8 cellular contexts compared by ENCODE assay signal in genomic region chr6:158654960-158655485, GRCh38. TPM values are rescaled to one million over a fixed set of nuclear protein-coding genes. Genes with fewer than 3 reads are reported as not detected.
DNase-seq lines count a peak whose midpoint lies in the region; ATAC-seq and TF ChIP-seq lines count a peak whose summit lies in the region.

No MANE protein-coding gene starts in this region.

- peak; percentile 94 for DNase-seq in HCEC 1CT
- no peak for DNase-seq in SJSA1 (ENCODE audit: low read depth in 1 of 2, low spot score in 2 of 2)
- DNase-seq in fibroblast of mammary gland (ENCODE audit: low read depth) = peak; percentile 88
- DNase-seq in psoas muscle = no peak
- DNase-seq in cerebellar nuclear complex (lab: John Stamatoyannopoulos, UW) = no peak

- peaks cover 8% of the 10 kb centered on the region for H3K36me3 ChIP-seq in SJSA1
- no peaks in the 10 kb centered on the region for H3K36me3 ChIP-seq in psoas muscle (ENCODE audit: insufficient read depth in 1 of 2, low read depth in 1 of 2)

- WGBS in psoas muscle, 3 donors = 18 to 27% (median 18%) methylated on average over 10 of the region's 10 CpGs

- intact Hi-C loops in psoas muscle (cut with DNase I) = no loop called here

- H3K27ac ChIP-seq in SJSA1 (peak overlapping the region; percentile 97), psoas muscle (peak overlapping the region; percentile 85)

- ATAC-seq in psoas muscle (peak; percentile 72 to 81 (median 75)), HG03280 (IDR thresholded peaks at IDR 0.05; ENCODE audit: unreplicated experiment) (no peak), HG02588 (IDR thresholded peaks at IDR 0.05; ENCODE audit: unreplicated experiment) (no peak), GM19328 (IDR thresholded peaks at IDR 0.05; ENCODE audit: unreplicated experiment) (no peak)

- no peak for TF ChIP-seq CTCF in fibroblast of mammary gland (conservative IDR thresholded peaks at IDR 0.05; ENCODE audit: control insufficient read depth, insufficient read depth, low read depth, low read length)
- TF ChIP-seq CTCF in psoas muscle (IDR thresholded peaks at IDR 0.05) = no peak

- H3K9me3 ChIP-seq in SJSA1 (replicated peaks) (no peaks in the 10 kb centered on the region), psoas muscle (no peaks in the 10 kb centered on the region)

- H3K4me3 ChIP-seq in SJSA1 = no peak overlapping the region
- no peak overlapping the region for H3K4me3 ChIP-seq in fibroblast of mammary gland (ENCODE audit: control insufficient read depth, low read depth, low read length)
- H3K4me3 ChIP-seq in psoas muscle = peak overlapping the region; percentile 29

- H3K27me3 ChIP-seq in SJSA1 (replicated peaks) = no peaks in the 10 kb centered on the region
- no peaks in the 10 kb centered on the region for H3K27me3 ChIP-seq in psoas muscle (ENCODE audit: insufficient read depth in 3 of 3, low read length in 2 of 3)

- H3K4me1 ChIP-seq in SJSA1 (replicated peaks) = peaks cover 53% of the 10 kb centered on the region
- peaks cover 20% of the 10 kb centered on the region for H3K4me1 ChIP-seq in psoas muscle

RNA-seq across cellular contexts. Expression of gene SYTL3, which starts 5.2 kb away (rescaled TPM):
- total RNA-seq in SJSA1 (2014; rRNA removed; shearing (Covaris generic)) = 14.7 and 17.5 TPM in 2 replicates
- 10 to 100 TPM in 2 of 4 donors, 1 to 10 TPM in 2; 1.9 to 17.3 (median 11.0) TPM for total RNA-seq in psoas muscle
- 1 to 10 TPM; 1.7 to 4.1 (median 2.2) TPM for polyA plus RNA-seq in psoas muscle

RNA-seq across cellular contexts. Expression of gene DYNLT1, which starts 10.5 kb away (rescaled TPM):
- 136 and 199 TPM in 2 replicates for total RNA-seq in SJSA1 (2014; rRNA removed; shearing (Covaris generic))
- total RNA-seq in psoas muscle = 100 to 1,000 TPM; 112 to 146 (median 135) TPM
- polyA plus RNA-seq in psoas muscle = 100 to 1,000 TPM; 150 to 202 (median 177) TPM

Comparison
In these comparisons a context has a peak if more than half of its experiments do, and no peak if none do; other contexts are left out.
1. DNase-seq: peak in HCEC 1CT (single experiment) and fibroblast of mammary gland (single experiment); none in SJSA1 (0 of 2), psoas muscle (0 of 2) and cerebellar nuclear complex (0 of 2).
2. ATAC-seq: peak in psoas muscle (4 of 4); none in HG03280 (single experiment), HG02588 (single experiment) and GM19328 (single experiment).